ENCODE assay signal across 24 cellular contexts in genomic region chr2:118643286-118643685, GRCh38.
"Had no signal": no experiment of that assay in that cellular context is flagged by ENCODE, and none has a peak within 500 bp of the region (broad histone marks: within the 10 kb centered on the region; RNA-seq: fewer than 3 reads in every experiment).

No MANE protein-coding gene starts in this region.

- H3K27me3 Mint-ChIP-seq: stimulated activated memory B cell treated with anti-CD40 and anti-IgM and Interleukin-4, amounts not matched to agents 10 μg/mL and 1 μg/mL and 100 μg/mL, for 72 hours had no signal

- H3K27ac ChIP-seq: gastroesophageal sphincter, left ventricle myocardium inferior, lower lobe of right lung, neutrophil, psoas muscle, right lobe of liver, spleen, tibial nerve, upper lobe of right lung, vagina had no signal

- H3K4me3 Mint-ChIP-seq: dendritic cell treated with granulocyte-macrophage colony-stimulating factor and Interleukin-4, amounts not matched to agents 40 ng/mL and 50 ng/mL, for 4 days; immature natural killer cell; memory B cell; mesothelial cell of epicardium; naive B cell; nephron progenitor cell; stimulated activated memory B cell treated with anti-CD40 and anti-IgM and Interleukin-4, amounts not matched to agents 10 μg/mL and 1 μg/mL and 100 μg/mL, for 72 hours; stimulated activated naive CD8-positive, alpha-beta T cell treated with anti-CD3 and anti-CD28 coated beads, Interleukin-15, Interleukin-2, amounts not matched to agents 100 ng/mL and 50 ng/mL, for 24 hours had no signal

- H3K36me3 ChIP-seq: gastroesophageal sphincter, left ventricle myocardium inferior, lower lobe of right lung, neutrophil, right lobe of liver, spleen, tibial nerve, upper lobe of right lung, vagina had no signal

- DNase-seq: erythroblast; immature natural killer cell; left cardiac atrium; left ventricle myocardium inferior; lower lobe of right lung; naive B cell; nephron progenitor cell; psoas muscle; retina; right lobe of liver; spleen; stimulated activated CD4-positive, alpha-beta T cell treated with anti-CD3 and anti-CD28 coated beads, Interleukin-15, amount 100 ng/mL, for 24 hours; stimulated activated CD4-positive, alpha-beta T cell treated with anti-CD3 and anti-CD28 coated beads, Interleukin-1b, Interleukin-23, amount 100 ng/mL, for 48 hours; stimulated activated CD4-positive, alpha-beta T cell treated with anti-CD3 and anti-CD28 coated beads, Interleukin-4, amount 100 ng/mL, for 24 hours; upper lobe of right lung had no signal

- H3K4me1 Mint-ChIP-seq: immature natural killer cell; memory B cell; naive B cell; stimulated activated memory B cell treated with anti-CD40 and anti-IgM and Interleukin-4, amounts not matched to agents 10 μg/mL and 1 μg/mL and 100 μg/mL, for 72 hours had no signal

- H3K9me3 Mint-ChIP-seq: dendritic cell treated with granulocyte-macrophage colony-stimulating factor and Interleukin-4, amounts not matched to agents 40 ng/mL and 50 ng/mL, for 4 days; memory B cell; mesothelial cell of epicardium; stimulated activated memory B cell treated with anti-CD40 and anti-IgM and Interleukin-4, amounts not matched to agents 10 μg/mL and 1 μg/mL and 100 μg/mL, for 72 hours; stimulated activated naive CD8-positive, alpha-beta T cell treated with anti-CD3 and anti-CD28 coated beads, Interleukin-15, Interleukin-2, amounts not matched to agents 100 ng/mL and 50 ng/mL, for 24 hours had no signal

- H3K9me3 ChIP-seq: gastroesophageal sphincter, left ventricle myocardium inferior, lower lobe of right lung, neutrophil, psoas muscle, right lobe of liver, spleen, tibial nerve, upper lobe of right lung, vagina had no signal

- H3K4me1 ChIP-seq: gastroesophageal sphincter, left ventricle myocardium inferior, lower lobe of right lung, psoas muscle, right lobe of liver, spleen, tibial nerve, upper lobe of right lung, vagina had no signal

- H3K27me3 ChIP-seq: neutrophil, right lobe of liver, spleen, tibial nerve, upper lobe of right lung, vagina had no signal

- H3K36me3 Mint-ChIP-seq: immature natural killer cell; memory B cell; mesothelial cell of epicardium; naive B cell; stimulated activated memory B cell treated with anti-CD40 and anti-IgM and Interleukin-4, amounts not matched to agents 10 μg/mL and 1 μg/mL and 100 μg/mL, for 72 hours had no signal

- ATAC-seq: gastroesophageal sphincter; left cardiac atrium; lower lobe of right lung; psoas muscle; right lobe of liver; stimulated activated memory B cell treated with anti-CD40 and anti-IgM and Interleukin-4, amounts not matched to agents 10 μg/mL and 1 μg/mL and 100 μg/mL, for 72 hours; upper lobe of right lung had no signal

- H3K4me3 ChIP-seq: gastroesophageal sphincter, left ventricle myocardium inferior, lower lobe of right lung, psoas muscle, right lobe of liver, spleen, tibial nerve, upper lobe of right lung, vagina had no signal

- H3K27ac Mint-ChIP-seq: dendritic cell treated with granulocyte-macrophage colony-stimulating factor and Interleukin-4, amounts not matched to agents 40 ng/mL and 50 ng/mL, for 4 days; immature natural killer cell; memory B cell; mesothelial cell of epicardium; nephron progenitor cell; stimulated activated memory B cell treated with anti-CD40 and anti-IgM and Interleukin-4, amounts not matched to agents 10 μg/mL and 1 μg/mL and 100 μg/mL, for 72 hours; stimulated activated naive CD8-positive, alpha-beta T cell treated with anti-CD3 and anti-CD28 coated beads, Interleukin-15, Interleukin-2, amounts not matched to agents 100 ng/mL and 50 ng/mL, for 24 hours had no signal
